In the genomic region with DNA sequence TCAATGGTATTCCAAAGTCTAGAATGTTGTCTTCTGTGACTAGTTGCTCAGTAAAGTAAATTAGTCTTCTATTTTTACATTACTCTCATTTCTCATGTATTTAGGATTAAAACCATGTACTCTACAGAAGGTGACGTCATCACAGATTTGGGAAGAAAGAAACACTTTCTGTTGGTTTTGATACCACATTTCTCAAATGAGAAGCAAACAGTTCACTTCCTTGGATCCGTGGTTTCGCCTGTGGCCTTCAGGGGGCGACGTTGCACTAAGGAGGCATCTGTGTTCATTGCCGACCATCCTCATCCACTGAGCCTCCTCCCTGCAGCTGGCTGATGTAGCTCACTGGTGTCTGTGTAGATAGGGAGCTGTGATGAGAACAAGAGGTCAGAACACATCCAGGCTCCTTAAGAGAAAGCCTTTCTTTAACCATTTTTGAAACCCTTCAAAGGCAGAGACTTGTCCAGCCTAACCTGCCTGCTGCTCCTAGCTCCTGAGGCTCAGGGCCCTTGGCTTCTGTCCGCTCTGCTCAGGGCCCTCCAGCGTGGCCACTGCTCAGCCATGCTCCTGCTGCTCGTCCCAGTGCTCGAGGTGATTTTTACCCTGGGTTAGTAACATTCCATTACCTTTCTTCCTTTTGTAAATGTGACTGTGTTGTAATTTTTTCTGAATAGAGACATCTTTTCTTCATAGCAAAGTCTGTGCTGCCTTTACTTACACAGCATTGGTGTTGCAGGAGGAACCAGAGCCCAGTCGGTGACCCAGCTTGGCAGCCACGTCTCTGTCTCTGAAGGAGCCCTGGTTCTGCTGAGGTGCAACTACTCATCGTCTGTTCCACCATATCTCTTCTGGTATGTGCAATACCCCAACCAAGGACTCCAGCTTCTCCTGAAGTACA, we compare ENCODE assay signal across 8 cellular contexts.
DNase-seq lines count a peak whose midpoint lies in the region; ATAC-seq, FAIRE-seq and TF ChIP-seq lines count a peak whose summit lies in the region.

No MANE protein-coding gene starts in this region.

- CTCF ChIA-PET in GM12878 (lab: Yijun Ruan, JAX) = no interaction called here

- intact Hi-C loops in GM12878 (cut with micrococcal nuclease; ENCODE audit: unreplicated experiment) = no loop called here

- in situ Hi-C loops in GM12878 (cut with MboI) = no loop called here

- no peak overlapping the region for H2AFZ ChIP-seq in GM12878 (ENCODE audit: control insufficient read depth, low read depth, low read length)

- peak; percentile 64 for FAIRE-seq in GM12891 (lab: Jason Lieb, UNC)
- FAIRE-seq in GM12878 (lab: Jason Lieb, UNC) = peak; percentile 71

- H3K36me3 ChIP-seq in GM12878 (ENCODE audit: control insufficient read depth in 2 of 2, insufficient read depth in 2 of 2, low read length in 1 of 2) (no peaks in the 10 kb centered on the region), tibial nerve (no peaks in the 10 kb centered on the region)

- TF ChIP-seq POLR2A in GM12891 (IDR thresholded peaks at IDR 0.05; ENCODE audit: low read depth, low read length) = no peak
- TF ChIP-seq POLR2A in GM12878 (IDR thresholded peaks at IDR 0.05; ENCODE audit: low read depth, low read length) = no peak
- TF ChIP-seq POLR2A in tibial nerve (IDR thresholded peaks at IDR 0.05) = no peak

- BruUV-seq in GM12878 (replicated peaks; lab: Mats Ljungman, UMichigan) = no TSS peak

- no peaks in the 10 kb centered on the region for H3K79me2 ChIP-seq in GM12878 (ENCODE audit: control insufficient read depth, insufficient read depth, low read length)

- SMC1A ChIA-PET in GM12878 (lab: Charles Lee; ENCODE audit: uncharacterized antibody, unreplicated experiment) = no interaction called here

- RAD21 ChIA-PET in GM12878 (lab: Charles Lee; ENCODE audit: unreplicated experiment) = no interaction called here

- H3K4me3 ChIP-seq in GM12878 = no peak overlapping the region
- no peak overlapping the region for H3K4me3 ChIP-seq in tibial nerve

- H3K27me3 Mint-ChIP-seq in progenitor cell of endocrine pancreas = peaks cover 19% of the 10 kb centered on the region

- DNase-seq in GM12891 (ENCODE audit: insufficient read length, low spot score) (no peak), T-helper 1 cell (peak in 4 of 5 donors; percentile 19 to 49 (median 38)), GM12878 (ENCODE audit: low read depth, low spot score) (no peak), progenitor cell of endocrine pancreas (ENCODE audit: low spot score, unreplicated experiment) (no peak), tibial nerve (ENCODE audit: low spot score in 2 of 2) (no peak)

- H3K9me3 Mint-ChIP-seq in progenitor cell of endocrine pancreas (ENCODE audit: low read depth) = no peaks in the 10 kb centered on the region

- no peak overlapping the region for H3K27ac Mint-ChIP-seq in progenitor cell of endocrine pancreas

- H3K9ac ChIP-seq in GM12878 (ENCODE audit: control insufficient read depth, insufficient read depth, low read length) = no peak overlapping the region

- TF ChIP-seq RAD21 in GM12878 (IDR thresholded peaks at IDR 0.05; ENCODE audit: insufficient read depth, low read depth, low read length) = 0 out of 2 replicates have a peak, but pooled peaks have one; percentile 4

- H3K27me3 ChIP-seq in GM12878 (replicated peaks in 1 of 2; ENCODE audit: control insufficient read depth in 2 of 2, insufficient read depth in 2 of 2, low read length in 1 of 2) (no peaks in the 10 kb centered on the region), tibial nerve (no peaks in the 10 kb centered on the region)

- H3K4me1 Mint-ChIP-seq in progenitor cell of endocrine pancreas (ENCODE audit: low read depth) = no peaks in the 10 kb centered on the region

- ATAC-seq in GM12878 = peak; percentile 63
- no peak for ATAC-seq in HG02870 (IDR thresholded peaks at IDR 0.05; ENCODE audit: unreplicated experiment)
- no peak for ATAC-seq in HG02884 (IDR thresholded peaks at IDR 0.05; ENCODE audit: unreplicated experiment)
- ATAC-seq in GM18861 (IDR thresholded peaks at IDR 0.05; ENCODE audit: unreplicated experiment) = no peak

- H3K4me1 ChIP-seq in GM12878 (ENCODE audit: control insufficient read depth, insufficient read depth, low read length) = no peaks in the 10 kb centered on the region
- no peaks in the 10 kb centered on the region for H3K4me1 ChIP-seq in tibial nerve

- H3K4me3 Mint-ChIP-seq in progenitor cell of endocrine pancreas (ENCODE audit: low read depth) = no peak overlapping the region

- H3K27ac ChIP-seq in GM12878 (ENCODE audit: control insufficient read depth, insufficient read depth) (no peak overlapping the region), tibial nerve (no peak overlapping the region)

- peak; percentile 17 to 47 (median 46); a peak in 4 of 6 replicates for TF ChIP-seq CTCF in GM12878 (IDR thresholded peaks at IDR 0.05 in 2 of 3, conservative IDR thresholded peaks at IDR 0.05 in 1 of 3; ENCODE audit: control insufficient read depth in 2 of 3, extremely low read depth in 1 of 3, insufficient read depth in 1 of 3, low read depth in 3 of 3, low read length in 3 of 3)
- peak; percentile 47 for TF ChIP-seq CTCF in progenitor cell of endocrine pancreas (IDR thresholded peaks at IDR 0.05; ENCODE audit: unreplicated experiment)
- TF ChIP-seq CTCF in tibial nerve (IDR thresholded peaks at IDR 0.05) = no peak

- TF ChIP-seq EP300 in GM12878 (IDR thresholded peaks at IDR 0.05; ENCODE audit: borderline replicate concordance in 1 of 2, control insufficient read depth in 1 of 2, low read depth in 2 of 2, low read length in 2 of 2) = no peak
- TF ChIP-seq EP300 in tibial nerve (IDR thresholded peaks at IDR 0.05) = no peak

- 6% methylated on average over 13 of the region's 13 CpGs for WGBS in GM12878 (ENCODE audit: insufficient coverage, insufficient replicate concordance, low lambda C conversion rate, missing lambda C conversion rate)
- WGBS in tibial nerve, 2 donors = 52 to 55% methylated on average over 13 of the region's 13 CpGs

- H3K36me3 Mint-ChIP-seq in progenitor cell of endocrine pancreas (ENCODE audit: insufficient read depth) = no peaks in the 10 kb centered on the region

- H3K4me2 ChIP-seq in GM12878 (ENCODE audit: control insufficient read depth, insufficient read depth) = no peak overlapping the region

- POLR2A ChIA-PET in GM12878 (lab: Charles Lee) = no interaction called here

- H4K20me1 ChIP-seq in GM12878 (ENCODE audit: control insufficient read depth, insufficient read depth) = no peaks in the 10 kb centered on the region

- no peaks in the 10 kb centered on the region for H3K9me3 ChIP-seq in GM12878 (replicated peaks; ENCODE audit: control insufficient read depth, insufficient read depth, low read length)
- no peaks in the 10 kb centered on the region for H3K9me3 ChIP-seq in tibial nerve

TF ChIP-seq in GM12891, 5 proteins besides CTCF, POLR2A, EP300 and RAD21:
- TF ChIP-seq POLR2AphosphoS5 (IDR thresholded peaks at IDR 0.05; ENCODE audit: low read depth, low read length) (no peak), POU2F2 (IDR thresholded peaks at IDR 0.05; ENCODE audit: low read depth, low read length) (no peak), SPI1 (IDR thresholded peaks at IDR 0.05; ENCODE audit: low read depth, low read length) (no peak), PAX5 (IDR thresholded peaks at IDR 0.05; ENCODE audit: insufficient read depth, low read length, severe bottlenecking) (no peak), TAF1 (IDR thresholded peaks at IDR 0.05; ENCODE audit: low read depth, low read length) (no peak)

TF ChIP-seq in GM12878, 131 proteins besides CTCF, POLR2A, EP300 and RAD21:
- TF ChIP-seq, protein P1, sequence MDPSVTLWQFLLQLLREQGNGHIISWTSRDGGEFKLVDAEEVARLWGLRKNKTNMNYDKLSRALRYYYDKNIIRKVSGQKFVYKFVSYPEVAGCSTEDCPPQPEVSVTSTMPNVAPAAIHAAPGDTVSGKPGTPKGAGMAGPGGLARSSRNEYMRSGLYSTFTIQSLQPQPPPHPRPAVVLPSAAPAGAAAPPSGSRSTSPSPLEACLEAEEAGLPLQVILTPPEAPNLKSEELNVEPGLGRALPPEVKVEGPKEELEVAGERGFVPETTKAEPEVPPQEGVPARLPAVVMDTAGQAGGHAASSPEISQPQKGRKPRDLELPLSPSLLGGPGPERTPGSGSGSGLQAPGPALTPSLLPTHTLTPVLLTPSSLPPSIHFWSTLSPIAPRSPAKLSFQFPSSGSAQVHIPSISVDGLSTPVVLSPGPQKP (IDR thresholded peaks at IDR 0.05; ENCODE audit: low read depth, low read length) = no peak
- TF ChIP-seq ATF7 (IDR thresholded peaks at IDR 0.05; ENCODE audit: low read depth) = peak; percentile 33; the same call in 1 of the 2 replicates

Comparison
In these comparisons a context has a peak if more than half of its experiments do, and no peak if none do; other contexts are left out.
1. DNase-seq: peak in T-helper 1 cell (4 of 5); none in GM12891 (single experiment), GM12878 (single experiment), progenitor cell of endocrine pancreas (single experiment) and tibial nerve (0 of 2).
2. CTCF ChIP-seq: peak in GM12878 (3 of 3) and progenitor cell of endocrine pancreas (single experiment); none in tibial nerve (0 of 5).